Comparison of ENCODE assay signal across 1 cellular context in the genomic region with DNA sequence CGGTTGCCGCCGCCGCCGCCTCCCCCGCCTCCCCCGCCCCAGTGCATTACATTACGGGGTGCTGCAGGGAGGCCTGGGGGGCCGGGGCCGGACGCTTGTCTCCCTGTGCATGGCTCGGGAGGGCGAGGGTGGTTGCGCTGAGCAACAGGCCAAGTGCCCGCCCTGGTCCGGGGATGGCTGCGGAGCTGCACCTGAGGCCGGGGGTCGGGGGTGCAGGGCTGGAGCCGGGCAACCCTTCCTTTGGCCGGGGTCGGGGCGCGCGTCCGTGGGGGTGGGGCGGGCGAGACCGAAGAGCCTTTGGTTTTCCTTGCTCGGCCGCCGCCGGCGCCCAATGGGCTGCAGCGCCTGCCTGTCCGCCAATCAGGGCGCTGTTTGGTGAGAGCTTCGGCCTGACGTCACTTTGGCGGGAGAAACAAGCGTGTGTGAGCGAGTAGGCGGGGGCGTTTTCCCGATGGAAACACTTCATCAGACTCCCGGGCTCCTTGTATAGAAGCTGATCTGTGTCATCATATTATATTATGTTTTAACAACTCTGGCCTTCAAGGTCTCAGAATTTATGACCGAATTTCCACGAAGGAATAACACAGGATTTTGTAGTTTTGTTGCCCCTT.
TF ChIP-seq lines count a peak whose summit lies in the region.

No MANE protein-coding gene starts in this region.

TF ChIP-seq in GM12878, 131 proteins besides CTCF, POLR2A, EP300 and RAD21:
- TF ChIP-seq MEF2A (IDR thresholded peaks at IDR 0.05; ENCODE audit: insufficient read depth, low read depth, low read length) (no peak), FOS (IDR thresholded peaks at IDR 0.05; ENCODE audit: borderline replicate concordance, extremely low read depth, insufficient read length) (peak; percentile 25), KAT2A (conservative IDR thresholded peaks at IDR 0.05; ENCODE audit: control insufficient read depth, low read depth, low read length) (no peak), ATF7 (IDR thresholded peaks at IDR 0.05; ENCODE audit: low read depth) (peak; percentile 84), SIN3A (IDR thresholded peaks at IDR 0.05; ENCODE audit: low read depth, low read length) (peak; percentile 97), PAX5 (IDR thresholded peaks at IDR 0.05; ENCODE audit: borderline replicate concordance, low read depth, low read length) (0 out of 2 replicates have a peak, but pooled peaks have one; percentile 12), CHD4 (IDR thresholded peaks at IDR 0.05) (no peak), HCFC1 (IDR thresholded peaks at IDR 0.05; ENCODE audit: low read length) (no peak), SP1 (IDR thresholded peaks at IDR 0.05; ENCODE audit: low read depth, low read length) (peak; percentile 87), KDM1A (IDR thresholded peaks at IDR 0.05; ENCODE audit: borderline replicate concordance) (no peak), CREM (IDR thresholded peaks at IDR 0.05; ENCODE audit: low read depth) (peak; percentile 96), SMC3 (IDR thresholded peaks at IDR 0.05; ENCODE audit: borderline replicate concordance, low read length) (no peak), RUNX3 (IDR thresholded peaks at IDR 0.05; ENCODE audit: low read length) (0 out of 2 replicates have a peak, but pooled peaks have one; percentile 5), EGR1 (IDR thresholded peaks at IDR 0.05; ENCODE audit: borderline replicate concordance in 1 of 2, low read depth in 2 of 2, low read length in 2 of 2) (peak in 1 of 2 experiments; percentile 94; a peak in 2 of 3 replicates), CREB1 (IDR thresholded peaks at IDR 0.05; ENCODE audit: low read depth) (peak; percentile 96), IKZF2 (IDR thresholded peaks at IDR 0.05) (no peak), YY1 (IDR thresholded peaks at IDR 0.05; ENCODE audit: low read depth, low read length) (0 out of 2 replicates have a peak, but pooled peaks have one; percentile 16), RB1 (IDR thresholded peaks at IDR 0.05; ENCODE audit: borderline replicate concordance) (peak; percentile 58; the same call in 1 of the 2 replicates), YBX1 (IDR thresholded peaks at IDR 0.05) (no peak), RFX5 (IDR thresholded peaks at IDR 0.05; ENCODE audit: low read depth, low read length) (peak; percentile 63; the same call in 1 of the 2 replicates), RCOR1 (conservative IDR thresholded peaks at IDR 0.05; ENCODE audit: low read depth, low read length) (no peak), BACH1 (IDR thresholded peaks at IDR 0.05; ENCODE audit: borderline replicate concordance) (no peak), ASH2L (IDR thresholded peaks at IDR 0.05; ENCODE audit: borderline replicate concordance, low read depth) (no peak), HDGF (IDR thresholded peaks at IDR 0.05) (no peak), CHD2 (IDR thresholded peaks at IDR 0.05; ENCODE audit: borderline replicate concordance, low read depth, low read length) (peak; percentile 76; the same call in 1 of the 2 replicates), MYC (IDR thresholded peaks at IDR 0.05; ENCODE audit: insufficient read depth, insufficient read length, insufficient replicate concordance, low read length, severe bottlenecking) (no peak), ZNF274 (IDR thresholded peaks at IDR 0.05; ENCODE audit: insufficient read depth, insufficient read length) (no peak), RELA (IDR thresholded peaks at IDR 0.05; ENCODE audit: borderline replicate concordance, partially characterized antibody) (peak; percentile 15), NBN (IDR thresholded peaks at IDR 0.05) (peak; percentile 19), MXI1 (IDR thresholded peaks at IDR 0.05; ENCODE audit: low read depth, low read length) (peak; percentile 97)
- TF ChIP-seq, protein P1, sequence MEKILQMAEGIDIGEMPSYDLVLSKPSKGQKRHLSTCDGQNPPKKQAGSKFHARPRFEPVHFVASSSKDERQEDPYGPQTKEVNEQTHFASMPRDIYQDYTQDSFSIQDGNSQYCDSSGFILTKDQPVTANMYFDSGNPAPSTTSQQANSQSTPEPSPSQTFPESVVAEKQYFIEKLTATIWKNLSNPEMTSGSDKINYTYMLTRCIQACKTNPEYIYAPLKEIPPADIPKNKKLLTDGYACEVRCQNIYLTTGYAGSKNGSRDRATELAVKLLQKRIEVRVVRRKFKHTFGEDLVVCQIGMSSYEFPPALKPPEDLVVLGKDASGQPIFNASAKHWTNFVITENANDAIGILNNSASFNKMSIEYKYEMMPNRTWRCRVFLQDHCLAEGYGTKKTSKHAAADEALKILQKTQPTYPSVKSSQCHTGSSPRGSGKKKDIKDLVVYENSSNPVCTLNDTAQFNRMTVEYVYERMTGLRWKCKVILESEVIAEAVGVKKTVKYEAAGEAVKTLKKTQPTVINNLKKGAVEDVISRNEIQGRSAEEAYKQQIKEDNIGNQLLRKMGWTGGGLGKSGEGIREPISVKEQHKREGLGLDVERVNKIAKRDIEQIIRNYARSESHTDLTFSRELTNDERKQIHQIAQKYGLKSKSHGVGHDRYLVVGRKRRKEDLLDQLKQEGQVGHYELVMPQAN (conservative IDR thresholded peaks at IDR 0.05): peak; percentile 98
- TF ChIP-seq, protein P2, sequence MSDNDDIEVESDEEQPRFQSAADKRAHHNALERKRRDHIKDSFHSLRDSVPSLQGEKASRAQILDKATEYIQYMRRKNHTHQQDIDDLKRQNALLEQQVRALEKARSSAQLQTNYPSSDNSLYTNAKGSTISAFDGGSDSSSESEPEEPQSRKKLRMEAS (IDR thresholded peaks at IDR 0.05; ENCODE audit: low read depth, low read length): peak; percentile 97
- TF ChIP-seq, protein P3, sequence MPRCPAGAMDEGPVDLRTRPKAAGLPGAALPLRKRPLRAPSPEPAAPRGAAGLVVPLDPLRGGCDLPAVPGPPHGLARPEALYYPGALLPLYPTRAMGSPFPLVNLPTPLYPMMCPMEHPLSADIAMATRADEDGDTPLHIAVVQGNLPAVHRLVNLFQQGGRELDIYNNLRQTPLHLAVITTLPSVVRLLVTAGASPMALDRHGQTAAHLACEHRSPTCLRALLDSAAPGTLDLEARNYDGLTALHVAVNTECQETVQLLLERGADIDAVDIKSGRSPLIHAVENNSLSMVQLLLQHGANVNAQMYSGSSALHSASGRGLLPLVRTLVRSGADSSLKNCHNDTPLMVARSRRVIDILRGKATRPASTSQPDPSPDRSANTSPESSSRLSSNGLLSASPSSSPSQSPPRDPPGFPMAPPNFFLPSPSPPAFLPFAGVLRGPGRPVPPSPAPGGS (IDR thresholded peaks at IDR 0.05; ENCODE audit: borderline replicate concordance, insufficient read depth, low read depth, low read length, poor library complexity, severe bottlenecking): no peak
- TF ChIP-seq, protein P4, sequence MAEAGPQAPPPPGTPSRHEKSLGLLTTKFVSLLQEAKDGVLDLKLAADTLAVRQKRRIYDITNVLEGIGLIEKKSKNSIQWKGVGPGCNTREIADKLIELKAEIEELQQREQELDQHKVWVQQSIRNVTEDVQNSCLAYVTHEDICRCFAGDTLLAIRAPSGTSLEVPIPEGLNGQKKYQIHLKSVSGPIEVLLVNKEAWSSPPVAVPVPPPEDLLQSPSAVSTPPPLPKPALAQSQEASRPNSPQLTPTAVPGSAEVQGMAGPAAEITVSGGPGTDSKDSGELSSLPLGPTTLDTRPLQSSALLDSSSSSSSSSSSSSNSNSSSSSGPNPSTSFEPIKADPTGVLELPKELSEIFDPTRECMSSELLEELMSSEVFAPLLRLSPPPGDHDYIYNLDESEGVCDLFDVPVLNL (IDR thresholded peaks at IDR 0.05; ENCODE audit: low read depth, low read length): peak; percentile 94
- TF ChIP-seq, protein P5, sequence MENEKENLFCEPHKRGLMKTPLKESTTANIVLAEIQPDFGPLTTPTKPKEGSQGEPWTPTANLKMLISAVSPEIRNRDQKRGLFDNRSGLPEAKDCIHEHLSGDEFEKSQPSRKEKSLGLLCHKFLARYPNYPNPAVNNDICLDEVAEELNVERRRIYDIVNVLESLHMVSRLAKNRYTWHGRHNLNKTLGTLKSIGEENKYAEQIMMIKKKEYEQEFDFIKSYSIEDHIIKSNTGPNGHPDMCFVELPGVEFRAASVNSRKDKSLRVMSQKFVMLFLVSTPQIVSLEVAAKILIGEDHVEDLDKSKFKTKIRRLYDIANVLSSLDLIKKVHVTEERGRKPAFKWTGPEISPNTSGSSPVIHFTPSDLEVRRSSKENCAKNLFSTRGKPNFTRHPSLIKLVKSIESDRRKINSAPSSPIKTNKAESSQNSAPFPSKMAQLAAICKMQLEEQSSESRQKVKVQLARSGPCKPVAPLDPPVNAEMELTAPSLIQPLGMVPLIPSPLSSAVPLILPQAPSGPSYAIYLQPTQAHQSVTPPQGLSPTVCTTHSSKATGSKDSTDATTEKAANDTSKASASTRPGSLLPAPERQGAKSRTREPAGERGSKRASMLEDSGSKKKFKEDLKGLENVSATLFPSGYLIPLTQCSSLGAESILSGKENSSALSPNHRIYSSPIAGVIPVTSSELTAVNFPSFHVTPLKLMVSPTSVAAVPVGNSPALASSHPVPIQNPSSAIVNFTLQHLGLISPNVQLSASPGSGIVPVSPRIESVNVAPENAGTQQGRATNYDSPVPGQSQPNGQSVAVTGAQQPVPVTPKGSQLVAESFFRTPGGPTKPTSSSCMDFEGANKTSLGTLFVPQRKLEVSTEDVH (IDR thresholded peaks at IDR 0.05; ENCODE audit: low read depth, partially characterized antibody): peak; percentile 100
- TF ChIP-seq, protein P6, sequence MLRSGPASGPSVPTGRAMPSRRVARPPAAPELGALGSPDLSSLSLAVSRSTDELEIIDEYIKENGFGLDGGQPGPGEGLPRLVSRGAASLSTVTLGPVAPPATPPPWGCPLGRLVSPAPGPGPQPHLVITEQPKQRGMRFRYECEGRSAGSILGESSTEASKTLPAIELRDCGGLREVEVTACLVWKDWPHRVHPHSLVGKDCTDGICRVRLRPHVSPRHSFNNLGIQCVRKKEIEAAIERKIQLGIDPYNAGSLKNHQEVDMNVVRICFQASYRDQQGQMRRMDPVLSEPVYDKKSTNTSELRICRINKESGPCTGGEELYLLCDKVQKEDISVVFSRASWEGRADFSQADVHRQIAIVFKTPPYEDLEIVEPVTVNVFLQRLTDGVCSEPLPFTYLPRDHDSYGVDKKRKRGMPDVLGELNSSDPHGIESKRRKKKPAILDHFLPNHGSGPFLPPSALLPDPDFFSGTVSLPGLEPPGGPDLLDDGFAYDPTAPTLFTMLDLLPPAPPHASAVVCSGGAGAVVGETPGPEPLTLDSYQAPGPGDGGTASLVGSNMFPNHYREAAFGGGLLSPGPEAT (IDR thresholded peaks at IDR 0.05; ENCODE audit: low read depth): peak; percentile 58
